Comparison of ENCODE assay signal across 17 cellular contexts in genomic region chr1:1120096-1120495, GRCh38. TPM values are rescaled to one million over a fixed set of nuclear protein-coding genes. Genes with fewer than 3 reads are reported as not detected.
DNase-seq lines count a peak whose midpoint lies in the region; ATAC-seq and TF ChIP-seq lines count a peak whose summit lies in the region.
"Had no signal": no experiment of that assay in that cellular context is flagged by ENCODE, and none has a peak within 500 bp of the region (broad histone marks: within the 10 kb centered on the region; RNA-seq: fewer than 3 reads in every experiment).

No MANE protein-coding gene starts in this region.

- H3K4me1 ChIP-seq in heart left ventricle (peaks cover 0 to 22% (median 9%) of the 10 kb centered on the region in 12 donors), heart right ventricle (peaks cover 0 to 16% (median 11%) of the 10 kb centered on the region in 9 donors), RWPE2 (ENCODE audit: insufficient read depth, poor library complexity, severe bottlenecking) (no peaks in the 10 kb centered on the region), spleen (peaks cover 4 to 44% (median 25%) of the 10 kb centered on the region in 6 donors)

- intact Hi-C loops in heart left ventricle (cut with DNase I) (loop anchor here in 7 of 10 donors (2.0 to 10.0 kb wide), 8 partner anchors 105 to 172 kb away; partner anchors contain the start of genes B3GALT6 (in 2 of the 7), SDF4 (in 2 of the 7) and C1QTNF12 (in 1 of the 7)), heart right ventricle (cut with DNase I) (loop anchor here in 9 of 10 donors (5.0 to 10.0 kb wide), 8 partner anchors 52 to 175 kb away; partner anchors contain the start of genes C1QTNF12 (in 3 of the 9), B3GALT6 (in 1 of the 9), SDF4 (in 1 of the 9) and TTLL10 (in 1 of the 9)), left ventricle myocardium superior (cut with micrococcal nuclease) (no loop called here), spleen (cut with DNase I; ENCODE audit: low total_unique reads) (no loop called here)

- H3K27ac ChIP-seq in heart left ventricle, result no peak overlapping the region
- H3K27ac ChIP-seq in heart right ventricle, result no peak overlapping the region
- no peak overlapping the region for H3K27ac ChIP-seq in RWPE2 (ENCODE audit: poor library complexity, severe bottlenecking)
- H3K27ac ChIP-seq in spleen, result no peak overlapping the region
- H3K27ac ChIP-seq: C4-2B had no signal

- no peaks in the 10 kb centered on the region for H3K36me3 ChIP-seq in heart left ventricle
- H3K36me3 ChIP-seq in heart right ventricle, result no peaks in the 10 kb centered on the region
- no peaks in the 10 kb centered on the region for H3K36me3 ChIP-seq in RWPE2 (ENCODE audit: low read depth)
- H3K36me3 ChIP-seq in spleen, result no peaks in the 10 kb centered on the region

- TF ChIP-seq CTCF in heart left ventricle (IDR thresholded peaks at IDR 0.05) (no peak), heart right ventricle (IDR thresholded peaks at IDR 0.05) (no peak), RWPE2 (IDR thresholded peaks at IDR 0.05; ENCODE audit: poor library complexity, severe bottlenecking) (no peak), spleen (IDR thresholded peaks at IDR 0.05 in 8 of 11, conservative IDR thresholded peaks at IDR 0.05 in 3 of 11) (no peak)

- no peak overlapping the region for H3K4me3 ChIP-seq in heart left ventricle
- H3K4me3 ChIP-seq in heart right ventricle, result no peak overlapping the region
- no peak overlapping the region for H3K4me3 ChIP-seq in RWPE2 (ENCODE audit: severe bottlenecking)
- H3K4me3 ChIP-seq in spleen, result no peak overlapping the region

- WGBS in heart left ventricle, 4 donors, result 59 to 63% (median 62%) methylated on average over 14 to 16 of the region's 16 CpGs
- WGBS in heart right ventricle, 2 donors, result 63 to 68% methylated on average over 16 of the region's 16 CpGs
- 53 to 61% (median 54%) methylated on average over 13 to 16 of the region's 16 CpGs for WGBS in spleen, 5 donors

- ATAC-seq in heart left ventricle (no peak), heart right ventricle (no peak), RWPE2 (ENCODE audit: low read depth) (no peak), left ventricle myocardium superior (no peak), HG03039 (IDR thresholded peaks at IDR 0.05; ENCODE audit: unreplicated experiment) (no peak)

- H3K9me3 ChIP-seq in heart left ventricle (no peaks in the 10 kb centered on the region), heart right ventricle (no peaks in the 10 kb centered on the region), RWPE2 (ENCODE audit: severe bottlenecking) (no peaks in the 10 kb centered on the region), spleen (no peaks in the 10 kb centered on the region)

- no peak for TF ChIP-seq POLR2A in heart left ventricle (IDR thresholded peaks at IDR 0.05)
- no peak for TF ChIP-seq POLR2A in spleen (IDR thresholded peaks at IDR 0.05)

- DNase-seq in heart left ventricle (peak in 3 of 5 donors; percentile 15 to 51 (median 19)), heart right ventricle (no peak), RWPE2 (ENCODE audit: low spot score) (peak; percentile 36), left ventricle myocardium superior (peak; percentile 16), spleen (peak; percentile 51), A172 (ENCODE audit: low spot score) (no peak), NCI-H2029 treated with DMSO at 0.1 percent for 48 hours (lab: John Stamatoyannopoulos, UW) (no peak)
- DNase-seq: DMS79 treated with DMSO at 0.1 percent for 48 hours; NCI-H1694 treated with DMSO at 0.1 percent for 48 hours; NCI-H2107; NCI-H510A; NCI-H748 treated with DMSO at 0.1 percent for 48 hours; NK-92 treated with Interleukin-12 subunit alpha and Interleukin-12 subunit beta, amount 100 ng/mL, for 24 hours; SIG-M5 had no signal

- peaks cover 0 to 22% (median 0%) of the 10 kb centered on the region in 9 donors for H3K27me3 ChIP-seq in heart left ventricle
- H3K27me3 ChIP-seq in heart right ventricle, result peaks cover 0 to 29% (median 13%) of the 10 kb centered on the region in 7 donors
- H3K27me3 ChIP-seq in RWPE2 (ENCODE audit: insufficient read depth, poor library complexity, severe bottlenecking), result peaks cover 9% of the 10 kb centered on the region
- H3K27me3 ChIP-seq in spleen (replicated peaks in 1 of 7), result peaks cover 0 to 57% (median 12%) of the 10 kb centered on the region in 7 donors

RNA-seq across cellular contexts. Expression of gene C1orf159, which starts 4.2 kb away (rescaled TPM):
- total RNA-seq in heart left ventricle (1 to 10 TPM; 3.7 to 6.6 (median 4.2) TPM), heart right ventricle (1 to 10 TPM; 2.9 to 6.0 (median 3.5) TPM), left ventricle myocardium superior (4.0 TPM), spleen (10 to 100 TPM; 12.1 to 22.5 (median 18.7) TPM)
- polyA plus RNA-seq in heart left ventricle (1 to 10 TPM; 7.1 to 7.2 TPM), heart right ventricle (10 to 100 TPM in 1 of 2 donors, 1 to 10 TPM in 1; 7.1 to 14.0 TPM), spleen (10 to 100 TPM in 2 of 3 donors, 1 to 10 TPM in 1; 8.5 to 25.7 (median 24.1) TPM)
- 8.2 and 10.0 TPM in 2 replicates for total RNA-seq in A172 (2014; rRNA removed; shearing (Covaris generic))

RNA-seq across cellular contexts. Expression of gene RNF223, which starts 46.0 kb away (rescaled TPM):
- total RNA-seq in heart left ventricle (not detected), heart right ventricle (not detected), left ventricle myocardium superior (not detected), spleen (not detected)
- polyA plus RNA-seq in heart left ventricle (not detected), heart right ventricle (not detected), spleen (not detected)
- total RNA-seq in A172 (2014; rRNA removed; shearing (Covaris generic)), result not detected in 2 replicates
- total RNA-seq: H1 had no signal
- polyA plus RNA-seq: H1 had no signal

RNA-seq across cellular contexts. Expression of gene TTLL10, which starts 53.6 kb away (rescaled TPM):
- total RNA-seq in heart left ventricle, result under 1 TPM in 5 of 9 donors, not detected in 4; 0.14 to 0.53 (median 0.27) TPM
- polyA plus RNA-seq in heart left ventricle, result under 1 TPM; 0.03 to 0.19 TPM
- under 1 TPM in 7 of 10 donors, not detected in 3; 0.11 to 0.53 (median 0.26) TPM for total RNA-seq in heart right ventricle
- under 1 TPM; 0.09 to 0.29 TPM for polyA plus RNA-seq in heart right ventricle
- total RNA-seq in left ventricle myocardium superior, result not detected
- under 1 TPM in 2 of 7 donors, not detected in 5; 0.17 to 0.34 TPM for total RNA-seq in spleen
- under 1 TPM in 2 of 3 donors, not detected in 1; 0.02 to 0.03 TPM for polyA plus RNA-seq in spleen
- not detected in 2 replicates for total RNA-seq in A172 (2014; rRNA removed; shearing (Covaris generic))

Comparison
In these comparisons a context has a peak if more than half of its experiments do, and no peak if none do; other contexts are left out.
1. DNase-seq: peak in heart left ventricle (3 of 5), RWPE2 (single experiment), left ventricle myocardium superior (single experiment) and spleen (single experiment); none in heart right ventricle (0 of 2), A172 (single experiment) and NCI-H2029 treated with DMSO at 0.1 percent for 48 hours (single experiment).
2. intact Hi-C loops: an anchor here in heart left ventricle (2.0 to 10.0 kb wide) and heart right ventricle (5.0 to 10.0 kb wide); none called in left ventricle myocardium superior and spleen.